In the genomic region with DNA sequence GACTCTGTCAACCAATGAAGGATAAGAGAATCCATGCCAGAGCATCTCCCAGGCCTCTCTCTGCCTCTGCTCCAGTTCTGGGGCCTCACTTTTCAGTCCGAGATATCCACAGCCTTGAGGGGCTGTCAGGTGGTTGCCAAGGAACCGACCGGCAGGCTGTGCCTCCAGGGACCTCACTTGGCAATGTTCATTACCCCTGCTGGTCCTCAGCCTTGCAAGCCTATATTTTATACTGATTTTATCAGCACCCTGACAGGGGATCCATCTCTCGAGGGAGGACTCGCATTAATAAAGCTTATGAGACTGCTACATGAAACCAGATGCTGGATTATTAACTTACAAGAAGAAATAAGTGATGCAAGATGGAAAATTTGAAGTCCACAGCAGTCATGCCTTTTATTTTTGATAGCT, we compare ENCODE assay signal across 21 cellular contexts. TPM values are rescaled to one million over a fixed set of nuclear protein-coding genes. Genes with fewer than 3 reads are reported as not detected.
"Had no signal": no experiment of that assay in that cellular context is flagged by ENCODE, and none has a peak within 500 bp of the region (broad histone marks: within the 10 kb centered on the region; RNA-seq: fewer than 3 reads in every experiment).

No MANE protein-coding gene starts in this region.

- H3K27me3 ChIP-seq: right atrium auricular region had no signal

- H3K36me3 ChIP-seq: cardiac muscle cell, neural progenitor cell, prostate gland, right atrium auricular region, tibial artery, WERI-Rb-1 had no signal

- H3K4me3 ChIP-seq: cardiac muscle cell, neural progenitor cell, prostate gland, right atrium auricular region, tibial artery had no signal

- ATAC-seq: effector memory CD8-positive, alpha-beta T cell; left lobe of liver had no signal

- H3K4me1 ChIP-seq: neural progenitor cell, prostate gland, right atrium auricular region, tibial artery had no signal

- H3K9me3 ChIP-seq: prostate gland, right atrium auricular region, tibial artery had no signal

- DNase-seq: activated CD4-positive, alpha-beta T cell treated with anti-CD3 and anti-CD28 coated beads for 1 hour; activated CD4-positive, alpha-beta T cell treated with anti-CD3 and anti-CD28 coated beads, Interleukin-2, amount 50 U/mL, for 48 hours; activated naive CD8-positive, alpha-beta T cell treated with anti-CD3 and anti-CD28 coated beads for 36 hours; amniotic stem cell; dermis blood vessel endothelial cell; effector memory CD8-positive, alpha-beta T cell; foreskin melanocyte; hypothalamus; stimulated activated CD4-positive, alpha-beta T cell treated with anti-CD3 and anti-CD28 coated beads, Interleukin-12 subunit alpha, Interleukin-12 subunit beta, amount 100 ng/mL, for 4 hours; stimulated activated CD4-positive, alpha-beta T cell treated with anti-CD3 and anti-CD28 coated beads, Interleukin-1b, Interleukin-23, amount 100 ng/mL, for 48 hours; stimulated activated naive CD4-positive, alpha-beta T cell treated with Interleukin-2 at 50 U/mL for 16 hours; substantia nigra; tibial artery; WERI-Rb-1 had no signal

RNA-seq across cellular contexts. Expression of gene TMC2, which starts 39.9 kb away (rescaled TPM):
- polyA plus RNA-seq: cardiac muscle cell, fibroblast of lung, keratinocyte had no signal
